17 cellular contexts compared by ENCODE assay signal in the genomic region with DNA sequence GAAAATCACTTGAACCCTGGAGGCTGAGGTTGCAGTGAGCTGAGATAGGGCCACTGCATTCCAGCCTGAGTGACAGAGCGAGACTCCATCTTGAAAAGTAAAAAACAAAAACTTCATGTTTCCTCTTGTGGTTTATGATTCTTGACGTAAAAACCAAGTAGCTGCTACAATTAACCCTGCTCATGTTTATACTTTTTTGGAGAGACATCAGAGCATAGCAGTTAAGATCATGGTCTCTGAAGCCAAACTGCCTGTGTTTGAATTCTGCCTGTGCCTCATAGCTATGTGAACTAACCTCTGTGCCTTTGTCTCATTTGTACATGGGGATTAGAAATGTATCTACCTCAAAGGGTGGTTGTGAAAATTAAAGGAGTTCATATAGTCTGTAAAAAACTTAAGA. TPM values are rescaled to one million over a fixed set of nuclear protein-coding genes. Genes with fewer than 3 reads are reported as not detected.
DNase-seq lines count a peak whose midpoint lies in the region; ATAC-seq, FAIRE-seq and TF ChIP-seq lines count a peak whose summit lies in the region.
"Had no signal": no experiment of that assay in that cellular context is flagged by ENCODE, and none has a peak within 500 bp of the region (broad histone marks: within the 10 kb centered on the region; RNA-seq: fewer than 3 reads in every experiment).

No MANE protein-coding gene starts in this region.

- H3K4me2 ChIP-seq in K562 (ENCODE audit: insufficient read depth, low read length): no peak overlapping the region

- BruUV-seq in K562 (replicated peaks; lab: Mats Ljungman, UMichigan): no TSS peak

- no peak overlapping the region for H3K27ac ChIP-seq in K562 (ENCODE audit: extremely low read depth, low read depth, low read length)

- H3K4me3 Mint-ChIP-seq in activated naive CD8-positive, alpha-beta T cell: no peak overlapping the region
- H3K4me3 Mint-ChIP-seq in activated naive CD8-positive, alpha-beta T cell treated with anti-CD3 and anti-CD28 coated beads for 36 hours: no peak overlapping the region
- H3K4me3 Mint-ChIP-seq in natural killer cell treated with Interleukin-12 subunit alpha and Interleukin-12 subunit beta and Interleukin-15 and Interleukin-18, amount 100 ng/mL, for 72 hours: no peak overlapping the region

- H3K9me1 ChIP-seq in K562 (ENCODE audit: control insufficient read depth, insufficient read depth, low read length): no peaks in the 10 kb centered on the region

- H3K4me3 ChIP-seq in Jurkat, Clone E6-1 (ENCODE audit: low read length): no peak overlapping the region
- H3K4me3 ChIP-seq in K562: no peak overlapping the region

- in situ Hi-C loops in K562 (cut with MboI): no loop called here

- peaks cover 92% of the 10 kb centered on the region for H3K36me3 ChIP-seq in K562 (ENCODE audit: control insufficient read depth, insufficient read depth, low read length)

- TF ChIP-seq POLR2A in K562 (conservative IDR thresholded peaks at IDR 0.05): no peak

- H2AFZ ChIP-seq in K562 (ENCODE audit: low read depth, low read length): no peak overlapping the region

- no peak for FAIRE-seq in K562 (lab: Jason Lieb, UNC)
- FAIRE-seq: RCC 7860 had no signal

- TF ChIP-seq CTCF in K562 (IDR thresholded peaks at IDR 0.05 in 2 of 3, conservative IDR thresholded peaks at IDR 0.05 in 1 of 3; ENCODE audit: insufficient read depth in 2 of 3, low read depth in 1 of 3, low read length in 3 of 3): no peak

- DNase-seq in activated naive CD8-positive, alpha-beta T cell treated with anti-CD3 and anti-CD28 coated beads for 36 hours: no peak
- DNase-seq in Jurkat, Clone E6-1 (ENCODE audit: low read depth, low spot score): peak; percentile 14
- no peak for DNase-seq in K562 (ENCODE audit: extremely low read depth in 1 of 4, low spot score in 3 of 4)
- no peak for DNase-seq in natural killer cell treated with Interleukin-12 subunit alpha and Interleukin-12 subunit beta and Interleukin-15 and Interleukin-18, amount 100 ng/mL, for 72 hours (ENCODE audit: low spot score)
- DNase-seq in putamen (ENCODE audit: low spot score): no peak
- no peak for DNase-seq in SIG-M5 (lab: John Stamatoyannopoulos, UW)
- DNase-seq in GF-D8 (lab: John Stamatoyannopoulos, UW): no peak
- DNase-seq: DMS 273 treated with DMSO at 0.1 percent for 48 hours, GOT3, NCI-H1417, NCI-H187 treated with DMSO at 0.1 percent for 48 hours, NCI-H345, NCI-H526 treated with DMSO at 0.1 percent for 48 hours, Right ventricle myocardium superior had no signal

- TF ChIP-seq RAD21 in K562 (CRISPR knock-in tag; conservative IDR thresholded peaks at IDR 0.05 in 1 of 2, IDR thresholded peaks at IDR 0.05 in 1 of 2): no peak

- no peaks in the 10 kb centered on the region for H3K9me3 ChIP-seq in K562 (replicated peaks; ENCODE audit: control insufficient read depth, insufficient read depth, low read depth, low read length)

- no peaks in the 10 kb centered on the region for H3K4me1 ChIP-seq in K562 (replicated peaks in 1 of 2; ENCODE audit: control insufficient read depth in 2 of 2, insufficient read depth in 2 of 2, low read length in 2 of 2)

- ATAC-seq in K562: no peak
- ATAC-seq in natural killer cell treated with Interleukin-12 subunit alpha and Interleukin-12 subunit beta and Interleukin-15 and Interleukin-18, amount 100 ng/mL, for 72 hours: no peak

- CTCF ChIA-PET in K562 (lab: Yijun Ruan, JAX; ENCODE audit: low intra/inter-chr PET ratio): no interaction called here

- peak overlapping the region; percentile 61 for H3K27ac Mint-ChIP-seq in activated naive CD8-positive, alpha-beta T cell
- no peak overlapping the region for H3K27ac Mint-ChIP-seq in activated naive CD8-positive, alpha-beta T cell treated with anti-CD3 and anti-CD28 coated beads for 36 hours
- H3K27ac Mint-ChIP-seq in natural killer cell treated with Interleukin-12 subunit alpha and Interleukin-12 subunit beta and Interleukin-15 and Interleukin-18, amount 100 ng/mL, for 72 hours: peak overlapping the region; percentile 14 to 16

- H3K36me3 Mint-ChIP-seq in activated naive CD8-positive, alpha-beta T cell: peaks cover 33% of the 10 kb centered on the region
- peaks cover 56% of the 10 kb centered on the region for H3K36me3 Mint-ChIP-seq in activated naive CD8-positive, alpha-beta T cell treated with anti-CD3 and anti-CD28 coated beads for 36 hours
- H3K36me3 Mint-ChIP-seq in natural killer cell treated with Interleukin-12 subunit alpha and Interleukin-12 subunit beta and Interleukin-15 and Interleukin-18, amount 100 ng/mL, for 72 hours: peaks cover 23% of the 10 kb centered on the region

- no peak overlapping the region for H3K9ac ChIP-seq in K562 (ENCODE audit: insufficient read depth in 1 of 2, low read depth in 2 of 2, low read length in 2 of 2)

- TF ChIP-seq EP300 in K562 (IDR thresholded peaks at IDR 0.05; ENCODE audit: low read length): no peak

- H4K20me1 ChIP-seq in K562 (replicated peaks; ENCODE audit: control insufficient read depth, insufficient read depth, low read length): no peaks in the 10 kb centered on the region

- WGBS in K562 (ENCODE audit: insufficient coverage, low coverage, missing lambda C conversion rate): 97% methylated on average over 2 of the region's 2 CpGs

- H3K27me3 Mint-ChIP-seq in activated naive CD8-positive, alpha-beta T cell: no peaks in the 10 kb centered on the region
- H3K27me3 Mint-ChIP-seq in activated naive CD8-positive, alpha-beta T cell treated with anti-CD3 and anti-CD28 coated beads for 36 hours: no peaks in the 10 kb centered on the region
- no peaks in the 10 kb centered on the region for H3K27me3 Mint-ChIP-seq in natural killer cell treated with Interleukin-12 subunit alpha and Interleukin-12 subunit beta and Interleukin-15 and Interleukin-18, amount 100 ng/mL, for 72 hours

- H3K9me3 Mint-ChIP-seq in activated naive CD8-positive, alpha-beta T cell (ENCODE audit: low read depth): no peaks in the 10 kb centered on the region
- peaks cover 4% of the 10 kb centered on the region for H3K9me3 Mint-ChIP-seq in activated naive CD8-positive, alpha-beta T cell treated with anti-CD3 and anti-CD28 coated beads for 36 hours
- H3K9me3 Mint-ChIP-seq in natural killer cell treated with Interleukin-12 subunit alpha and Interleukin-12 subunit beta and Interleukin-15 and Interleukin-18, amount 100 ng/mL, for 72 hours: no peaks in the 10 kb centered on the region

- POLR2A ChIA-PET in K562 (lab: Yijun Ruan, JAX): interaction anchor here (0.6 kb wide), 1 partner anchor 1478 kb away, joined by 3 read pairs; no protein-coding TSS in a partner anchor

- H3K27me3 ChIP-seq in K562 (ENCODE audit: control insufficient read depth in 2 of 2, insufficient read depth in 2 of 2, low read length in 2 of 2): no peaks in the 10 kb centered on the region

- H3K4me1 Mint-ChIP-seq in activated naive CD8-positive, alpha-beta T cell (ENCODE audit: low read depth): peaks cover 7% of the 10 kb centered on the region
- H3K4me1 Mint-ChIP-seq in activated naive CD8-positive, alpha-beta T cell treated with anti-CD3 and anti-CD28 coated beads for 36 hours: peaks cover 6% of the 10 kb centered on the region
- H3K4me1 Mint-ChIP-seq in natural killer cell treated with Interleukin-12 subunit alpha and Interleukin-12 subunit beta and Interleukin-15 and Interleukin-18, amount 100 ng/mL, for 72 hours (ENCODE audit: low read depth in 2 of 2): peaks cover 0 to 2% of the 10 kb centered on the region in 2 donors

- H3K79me2 ChIP-seq in K562 (ENCODE audit: control insufficient read depth, insufficient read depth, low read length): no peaks in the 10 kb centered on the region

- intact Hi-C loops in K562 (cut with micrococcal nuclease): no loop called here

RNA-seq across cellular contexts. Expression of a gene that starts 27.2 kb away (rescaled TPM):
- 10 to 100 TPM; 43.8 to 46.0 TPM for total RNA-seq in activated naive CD8-positive, alpha-beta T cell treated with anti-CD3 and anti-CD28 coated beads for 36 hours
- polyA plus RNA-seq in Jurkat, Clone E6-1 (2012; ENCODE audit: insufficient read depth, insufficient read length): 38.4 TPM
- total RNA-seq in K562 (2011; cell fraction: chromatin; rRNA removed; ENCODE audit: low replicate concordance): 16.3 and 60.2 TPM in 2 replicates
- 9.0 and 13.4 TPM in 2 replicates for total RNA-seq in K562 (2011; cell fraction: nucleolus; rRNA removed)
- 27.8 and 58.1 TPM in 2 replicates for total RNA-seq in K562 (2011; cell fraction: nucleoplasm; rRNA removed)
- 26.4 and 28.1 TPM in 2 replicates for total RNA-seq in K562 (2014; rRNA removed)
- total RNA-seq in K562 (2014; rRNA removed; fragmentation: Illumina TruSeq; extraction: Trizol): 49.6 and 53.5 TPM in 2 replicates
- 37.5 and 41.3 TPM in 2 replicates for total RNA-seq in K562 (2015; rRNA removed; fragmentation: Illumina TruSeq; extraction: Trizol)
- 32.6 and 36.6 TPM in 2 replicates for total RNA-seq in K562 (2021)
- 28.3 and 40.6 TPM in 2 replicates for polyA plus RNA-seq in K562 (2011; rRNA removed)
- polyA plus RNA-seq in K562 (2011; cell fraction: cytosol; rRNA removed): 9.8 and 14.4 TPM in 2 replicates
- polyA plus RNA-seq in K562 (2011; cell fraction: nucleus; rRNA removed): 9.0 and 12.6 TPM in 2 replicates
- polyA plus RNA-seq in K562 (2012): 25.8 and 41.8 TPM in 2 replicates
- 38.4 and 54.3 TPM in 2 replicates for polyA plus RNA-seq in K562 (2014; fragmentation: Illumina TruSeq; extraction: Trizol)
- 10 to 100 TPM; 41.7 to 45.7 TPM for polyA plus RNA-seq in K562 (2014; fragmentation: Nextera tagmentation; extraction: Ambion mirVana)
- 24.1 and 27.0 TPM in 2 replicates for polyA plus RNA-seq in K562 (2014; rRNA removed)
- 54.9 and 57.6 TPM in 2 replicates for polyA minus RNA-seq in K562 (2011; rRNA and poly(A)+ RNA removed)
- 14.4 and 22.8 TPM in 2 replicates for polyA minus RNA-seq in K562 (2011; cell fraction: cytosol; rRNA and poly(A)+ RNA removed)
- polyA minus RNA-seq in K562 (2011; cell fraction: nucleus; rRNA and poly(A)+ RNA removed): 18.8 and 29.1 TPM in 2 replicates
- 10 to 100 TPM; 20.4 to 40.5 TPM for total RNA-seq in natural killer cell treated with Interleukin-12 subunit alpha and Interleukin-12 subunit beta and Interleukin-15 and Interleukin-18, amount 100 ng/mL, for 72 hours

RNA-seq across cellular contexts. Expression of a gene that starts 48.0 kb away (rescaled TPM):
- 10 to 100 TPM; 19.8 to 21.4 TPM for total RNA-seq in activated naive CD8-positive, alpha-beta T cell treated with anti-CD3 and anti-CD28 coated beads for 36 hours
- polyA plus RNA-seq in Jurkat, Clone E6-1 (2012; ENCODE audit: insufficient read depth, insufficient read length): 9.7 TPM
- total RNA-seq in K562 (2011; cell fraction: chromatin; rRNA removed; ENCODE audit: low replicate concordance): 28.6 and 101 TPM in 2 replicates
- total RNA-seq in K562 (2011; cell fraction: nucleolus; rRNA removed): 15.3 and 118 TPM in 2 replicates
- total RNA-seq in K562 (2011; cell fraction: nucleoplasm; rRNA removed): 19.7 and 20.5 TPM in 2 replicates
- total RNA-seq in K562 (2014; rRNA removed) (8.8 and 10.5 TPM in 2 replicates), K562 (2014; rRNA removed; fragmentation: Illumina TruSeq; extraction: Trizol) (21.4 and 22.2 TPM in 2 replicates), K562 (2015; rRNA removed; fragmentation: Illumina TruSeq; extraction: Trizol) (19.5 and 19.6 TPM in 2 replicates), K562 (2021) (10.5 and 13.0 TPM in 2 replicates)
- polyA plus RNA-seq in K562 (2011; rRNA removed) (7.6 and 10.5 TPM in 2 replicates), K562 (2014; fragmentation: Illumina TruSeq; extraction: Trizol) (13.9 and 15.5 TPM in 2 replicates), K562 (2014; fragmentation: Nextera tagmentation; extraction: Ambion mirVana) (10 to 100 TPM; 15.6 to 22.0 TPM), K562 (2014; rRNA removed) (8.3 and 10.0 TPM in 2 replicates)
- 2.8 and 4.0 TPM in 2 replicates for polyA plus RNA-seq in K562 (2011; cell fraction: cytosol; rRNA removed)
- 8.5 and 9.4 TPM in 2 replicates for polyA plus RNA-seq in K562 (2011; cell fraction: nucleus; rRNA removed)
- 7.7 and 11.3 TPM in 2 replicates for polyA plus RNA-seq in K562 (2012)
- polyA minus RNA-seq in K562 (2011; rRNA and poly(A)+ RNA removed): 18.7 and 20.0 TPM in 2 replicates
- 5.4 and 6.3 TPM in 2 replicates for polyA minus RNA-seq in K562 (2011; cell fraction: cytosol; rRNA and poly(A)+ RNA removed)
- 13.6 and 16.2 TPM in 2 replicates for polyA minus RNA-seq in K562 (2011; cell fraction: nucleus; rRNA and poly(A)+ RNA removed)
- total RNA-seq in natural killer cell treated with Interleukin-12 subunit alpha and Interleukin-12 subunit beta and Interleukin-15 and Interleukin-18, amount 100 ng/mL, for 72 hours: 10 to 100 TPM; 24.8 to 37.3 TPM

RNA-seq across cellular contexts. Expression of a gene that starts 53.3 kb away (rescaled TPM):
- 1 to 10 TPM in 1 of 2 experiments, under 1 TPM in 1; 0.92 to 1.1 TPM for total RNA-seq in activated naive CD8-positive, alpha-beta T cell treated with anti-CD3 and anti-CD28 coated beads for 36 hours
- polyA plus RNA-seq in Jurkat, Clone E6-1 (2012; ENCODE audit: insufficient read depth, insufficient read length): not detected
- total RNA-seq in K562 (2011; cell fraction: chromatin; rRNA removed; ENCODE audit: low replicate concordance): not detected in 2 replicates
- not detected in 2 replicates for total RNA-seq in K562 (2011; cell fraction: nucleolus; rRNA removed)
- total RNA-seq in K562 (2011; cell fraction: nucleoplasm; rRNA removed): not detected in 2 replicates
- 1.7 TPM in 1 of 2 replicates, not detected in the other for total RNA-seq in K562 (2014; rRNA removed)
- total RNA-seq in K562 (2014; rRNA removed; fragmentation: Illumina TruSeq; extraction: Trizol): 0.58 TPM in 1 of 2 replicates, not detected in the other
- total RNA-seq in K562 (2015; rRNA removed; fragmentation: Illumina TruSeq; extraction: Trizol): not detected in 2 replicates
- not detected in 2 replicates for total RNA-seq in K562 (2021)
- 0.51 TPM in 1 of 2 replicates, not detected in the other for polyA plus RNA-seq in K562 (2011; rRNA removed)
- polyA plus RNA-seq in K562 (2011; cell fraction: cytosol; rRNA removed): not detected in 2 replicates
- not detected in 2 replicates for polyA plus RNA-seq in K562 (2011; cell fraction: nucleus; rRNA removed)
- polyA plus RNA-seq in K562 (2012): 0.44 and 0.48 TPM in 2 replicates
- 0.42 TPM in 1 of 2 replicates, not detected in the other for polyA plus RNA-seq in K562 (2014; fragmentation: Illumina TruSeq; extraction: Trizol)
- under 1 TPM; 0.50 to 0.77 TPM for polyA plus RNA-seq in K562 (2014; fragmentation: Nextera tagmentation; extraction: Ambion mirVana)
- 0.19 and 0.78 TPM in 2 replicates for polyA plus RNA-seq in K562 (2014; rRNA removed)
- polyA minus RNA-seq in K562 (2011; rRNA and poly(A)+ RNA removed): not detected in 2 replicates
- polyA minus RNA-seq in K562 (2011; cell fraction: cytosol; rRNA and poly(A)+ RNA removed): not detected in 2 replicates
- not detected in 2 replicates for polyA minus RNA-seq in K562 (2011; cell fraction: nucleus; rRNA and poly(A)+ RNA removed)
- not detected for total RNA-seq in natural killer cell treated with Interleukin-12 subunit alpha and Interleukin-12 subunit beta and Interleukin-15 and Interleukin-18, amount 100 ng/mL, for 72 hours
- total RNA-seq: Daoy, Right ventricle myocardium superior had no signal
